12 cellular contexts compared by ENCODE assay signal in genomic region chr2:189393440-189394111, GRCh38. TPM values are rescaled to one million over a fixed set of nuclear protein-coding genes. Genes with fewer than 3 reads are reported as not detected.
A peak's percentile ranks its signal among the peaks of the same experiment; 100 is the strongest.
DNase-seq lines count a peak whose midpoint lies in the region; ATAC-seq and TF ChIP-seq lines count a peak whose summit lies in the region.
"Had no signal": no experiment of that assay in that cellular context is flagged by ENCODE, and none has a peak within 500 bp of the region (broad histone marks: within the 10 kb centered on the region; RNA-seq: fewer than 3 reads in every experiment).

No MANE protein-coding gene starts in this region.

- no peak overlapping the region for H3K9ac ChIP-seq in muscle layer of colon (ENCODE audit: low read length)

- H3K4me3 ChIP-seq in muscle layer of colon (ENCODE audit: low read depth in 1 of 2, low read length in 2 of 2) (no peak overlapping the region), dorsolateral prefrontal cortex (no peak overlapping the region)

- no peak for ATAC-seq in GM18858 (IDR thresholded peaks at IDR 0.05; ENCODE audit: unreplicated experiment)

- peaks cover 4% of the 10 kb centered on the region for H3K4me1 Mint-ChIP-seq in activated naive CD4-positive, alpha-beta T cell treated with anti-CD3 and anti-CD28 coated beads for 36 hours (ENCODE audit: low read depth)
- H3K4me1 Mint-ChIP-seq: CD4-positive, alpha-beta memory T cell had no signal

- H3K27me3 ChIP-seq in muscle layer of colon (ENCODE audit: control insufficient read depth in 1 of 2, insufficient read depth in 2 of 2, low read length in 2 of 2) (no peaks in the 10 kb centered on the region), dorsolateral prefrontal cortex (no peaks in the 10 kb centered on the region)

- CTCF ChIA-PET in activated naive CD4-positive, alpha-beta T cell treated with anti-CD3 and anti-CD28 coated beads for 36 hours (lab: Charles Lee) = interaction anchor here (1.2 kb wide), 1 partner anchor 14 kb away, joined by 3 read pairs; no protein-coding TSS in a partner anchor

- H3K27ac ChIP-seq in muscle layer of colon (ENCODE audit: low read depth, low read length) = peak overlapping the region; percentile 21
- no peak overlapping the region for H3K27ac ChIP-seq in dorsolateral prefrontal cortex

- peaks cover 26% of the 10 kb centered on the region for H3K4me1 ChIP-seq in muscle layer of colon (ENCODE audit: insufficient read depth, low read length)

- peak; percentile 78 for DNase-seq in AG08395 (ENCODE audit: low spot score)
- DNase-seq in M059J (ENCODE audit: low read depth) = peak; percentile 96
- peak; percentile 33 for DNase-seq in dermis blood vessel endothelial cell
- no peak for DNase-seq in ecto neural progenitor cell (ENCODE audit: low spot score)
- no peak for DNase-seq in activated naive CD4-positive, alpha-beta T cell treated with anti-CD3 and anti-CD28 coated beads for 36 hours
- no peak for DNase-seq in dorsolateral prefrontal cortex
- DNase-seq: CD4-positive, alpha-beta memory T cell; hippocampal formation; NCI-H1436 treated with DMSO at 0.1 percent for 48 hours; small intestine had no signal

- no peaks in the 10 kb centered on the region for H3K36me3 Mint-ChIP-seq in activated naive CD4-positive, alpha-beta T cell treated with anti-CD3 and anti-CD28 coated beads for 36 hours (ENCODE audit: low read depth)
- H3K36me3 Mint-ChIP-seq: CD4-positive, alpha-beta memory T cell had no signal

- H3K36me3 ChIP-seq in muscle layer of colon (ENCODE audit: insufficient read depth, low read length) = no peaks in the 10 kb centered on the region

- intact Hi-C loops in activated naive CD4-positive, alpha-beta T cell treated with anti-CD3 and anti-CD28 coated beads for 36 hours (cut with micrococcal nuclease) = no loop called here
- intact Hi-C loops in dorsolateral prefrontal cortex (cut with DNase I) = no loop called here

- peaks cover 2% of the 10 kb centered on the region for H3K9me3 Mint-ChIP-seq in activated naive CD4-positive, alpha-beta T cell treated with anti-CD3 and anti-CD28 coated beads for 36 hours

- H3K27me3 Mint-ChIP-seq in activated naive CD4-positive, alpha-beta T cell treated with anti-CD3 and anti-CD28 coated beads for 36 hours (ENCODE audit: low read depth) = no peaks in the 10 kb centered on the region
- H3K27me3 Mint-ChIP-seq: CD4-positive, alpha-beta memory T cell had no signal

- no peak overlapping the region for H3K4me3 Mint-ChIP-seq in activated naive CD4-positive, alpha-beta T cell treated with anti-CD3 and anti-CD28 coated beads for 36 hours
- H3K4me3 Mint-ChIP-seq: CD4-positive, alpha-beta memory T cell had no signal

- TF ChIP-seq CTCF in dorsolateral prefrontal cortex (IDR thresholded peaks at IDR 0.05 in 54 of 56, conservative IDR thresholded peaks at IDR 0.05 in 2 of 56; ENCODE audit: low read depth in 1 of 56, partially characterized antibody in 56 of 56) = no peak

- H3K27ac Mint-ChIP-seq in activated naive CD4-positive, alpha-beta T cell treated with anti-CD3 and anti-CD28 coated beads for 36 hours = no peak overlapping the region

- H3K9me3 ChIP-seq in muscle layer of colon (ENCODE audit: low read length) = no peaks in the 10 kb centered on the region

RNA-seq across cellular contexts. Expression of gene WDR75, which starts 47.7 kb away (rescaled TPM):
- 32.0 and 36.9 TPM in 2 replicates for total RNA-seq in M059J (2014; rRNA removed; shearing (Covaris generic))
- 45.6 and 49.9 TPM in 2 replicates for total RNA-seq in dermis blood vessel endothelial cell
- total RNA-seq in activated naive CD4-positive, alpha-beta T cell treated with anti-CD3 and anti-CD28 coated beads for 36 hours = 10 to 100 TPM; 69.7 to 72.7 TPM
- total RNA-seq in dorsolateral prefrontal cortex = 10 to 100 TPM; 19.4 to 51.0 (median 38.0) TPM

Comparison
In these comparisons a context has a peak if more than half of its experiments do, and no peak if none do; other contexts are left out.
1. DNase-seq: peak in AG08395 (single experiment), M059J (single experiment) and dermis blood vessel endothelial cell (single experiment); none in ecto neural progenitor cell (single experiment), activated naive CD4-positive, alpha-beta T cell treated with anti-CD3 and anti-CD28 coated beads for 36 hours (single experiment) and dorsolateral prefrontal cortex (0 of 10).